8 cellular contexts compared by ENCODE assay signal in genomic region chr4:498328-498919, GRCh38. TPM values are rescaled to one million over a fixed set of nuclear protein-coding genes. Genes with fewer than 3 reads are reported as not detected.
DNase-seq lines count a peak whose midpoint lies in the region; ATAC-seq lines count a peak whose summit lies in the region.

No MANE protein-coding gene starts in this region.

- peaks cover 5% of the 10 kb centered on the region for H3K4me1 ChIP-seq in iPS-15b (ENCODE audit: control insufficient read depth, insufficient read depth, low read length)

- peaks cover 6 to 7% of the 10 kb centered on the region in 2 donors for H3K9me3 Mint-ChIP-seq in activated naive CD4-positive, alpha-beta T cell treated with anti-CD3 and anti-CD28 coated beads, Interleukin-2, amount 50 U/mL, for 72 hours
- no peaks in the 10 kb centered on the region for H3K9me3 Mint-ChIP-seq in stimulated activated effector memory CD8-positive, alpha-beta T cell treated with anti-CD3 and anti-CD28 coated beads, Interleukin-12 subunit alpha, Interleukin-12 subunit beta, amount 100 ng/mL, for 72 hours

- H3K9me3 ChIP-seq in iPS-15b (ENCODE audit: control insufficient read depth, insufficient read depth, low read length), result no peaks in the 10 kb centered on the region

- peak overlapping the region; percentile 92 for H3K9ac ChIP-seq in iPS-15b (ENCODE audit: low read depth, low read length)

- H3K27ac Mint-ChIP-seq in activated naive CD4-positive, alpha-beta T cell treated with anti-CD3 and anti-CD28 coated beads, Interleukin-2, amount 50 U/mL, for 72 hours, result peak overlapping the region; percentile 97 to 99
- peak overlapping the region; percentile 98 for H3K27ac Mint-ChIP-seq in stimulated activated effector memory CD8-positive, alpha-beta T cell treated with anti-CD3 and anti-CD28 coated beads, Interleukin-12 subunit alpha, Interleukin-12 subunit beta, amount 100 ng/mL, for 72 hours

- H3K4me1 Mint-ChIP-seq in stimulated activated effector memory CD8-positive, alpha-beta T cell treated with anti-CD3 and anti-CD28 coated beads, Interleukin-12 subunit alpha, Interleukin-12 subunit beta, amount 100 ng/mL, for 72 hours, result peaks cover 33% of the 10 kb centered on the region

- peaks cover 18% of the 10 kb centered on the region for H3K36me3 ChIP-seq in iPS-15b (ENCODE audit: control insufficient read depth, insufficient read depth, low read length)

- no peaks in the 10 kb centered on the region for H3K27me3 ChIP-seq in iPS-15b (ENCODE audit: control insufficient read depth, insufficient read depth, low read length)

- peaks cover 53 to 79% of the 10 kb centered on the region in 2 donors for H3K36me3 Mint-ChIP-seq in activated naive CD4-positive, alpha-beta T cell treated with anti-CD3 and anti-CD28 coated beads, Interleukin-2, amount 50 U/mL, for 72 hours
- H3K36me3 Mint-ChIP-seq in stimulated activated effector memory CD8-positive, alpha-beta T cell treated with anti-CD3 and anti-CD28 coated beads, Interleukin-12 subunit alpha, Interleukin-12 subunit beta, amount 100 ng/mL, for 72 hours, result peaks cover 86% of the 10 kb centered on the region

- ATAC-seq in GM18861 (IDR thresholded peaks at IDR 0.05; ENCODE audit: unreplicated experiment) (peak; percentile 8), HG03095 (IDR thresholded peaks at IDR 0.05; ENCODE audit: unreplicated experiment) (peak; percentile 8), HG03108 (IDR thresholded peaks at IDR 0.05; ENCODE audit: unreplicated experiment) (no peak)
- peak; percentile 17 to 25 for ATAC-seq in activated naive CD4-positive, alpha-beta T cell treated with anti-CD3 and anti-CD28 coated beads, Interleukin-2, amount 50 U/mL, for 72 hours
- ATAC-seq in stimulated activated effector memory CD8-positive, alpha-beta T cell treated with anti-CD3 and anti-CD28 coated beads, Interleukin-12 subunit alpha, Interleukin-12 subunit beta, amount 100 ng/mL, for 72 hours, result peak; percentile 38

- no peak for DNase-seq in activated naive CD4-positive, alpha-beta T cell treated with anti-CD3 and anti-CD28 coated beads, Interleukin-2, amount 50 U/mL, for 72 hours (ENCODE audit: low spot score in 2 of 2)
- DNase-seq in stimulated activated effector memory CD8-positive, alpha-beta T cell treated with anti-CD3 and anti-CD28 coated beads, Interleukin-12 subunit alpha, Interleukin-12 subunit beta, amount 100 ng/mL, for 72 hours (ENCODE audit: low spot score in 2 of 2), result no peak
- DNase-seq in amygdala (lab: John Stamatoyannopoulos, UW) (no peak), midbrain (lab: John Stamatoyannopoulos, UW) (no peak)

- peak overlapping the region; percentile 96 for H3K4me3 Mint-ChIP-seq in stimulated activated effector memory CD8-positive, alpha-beta T cell treated with anti-CD3 and anti-CD28 coated beads, Interleukin-12 subunit alpha, Interleukin-12 subunit beta, amount 100 ng/mL, for 72 hours

- H3K4me3 ChIP-seq in iPS-15b (ENCODE audit: low read depth, low read length), result peak overlapping the region; percentile 96

RNA-seq across cellular contexts. Expression of gene ZNF721, which starts 0.5 kb away (rescaled TPM):
- total RNA-seq in activated naive CD4-positive, alpha-beta T cell treated with anti-CD3 and anti-CD28 coated beads, Interleukin-2, amount 50 U/mL, for 72 hours, result 10 to 100 TPM; 37.7 to 39.8 TPM

RNA-seq across cellular contexts. Expression of gene PIGG, which starts 0.6 kb away (rescaled TPM):
- 10 to 100 TPM; 43.3 to 69.4 TPM for total RNA-seq in activated naive CD4-positive, alpha-beta T cell treated with anti-CD3 and anti-CD28 coated beads, Interleukin-2, amount 50 U/mL, for 72 hours
